ENCODE assay signal across 24 cellular contexts in the genomic region with DNA sequence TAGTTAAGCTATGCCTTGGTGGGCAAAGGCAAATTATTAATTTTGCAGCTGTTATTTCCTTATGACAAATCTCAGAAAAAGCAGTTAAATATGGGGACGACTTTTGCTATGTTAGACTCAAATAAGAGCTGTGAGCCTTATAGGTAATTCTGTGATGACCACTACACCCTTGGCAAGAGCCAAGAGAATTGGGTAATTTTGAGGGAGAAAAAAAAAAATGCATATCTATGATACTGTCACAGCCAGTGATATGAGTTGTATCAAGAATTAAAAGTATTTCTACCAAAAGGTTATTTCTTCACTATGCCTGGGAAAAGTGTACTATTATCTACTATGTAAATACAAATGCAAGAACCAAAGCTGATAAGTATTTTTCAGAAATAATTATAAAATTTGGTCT.
"Had no signal": no experiment of that assay in that cellular context is flagged by ENCODE, and none has a peak within 500 bp of the region (broad histone marks: within the 10 kb centered on the region; RNA-seq: fewer than 3 reads in every experiment).

No MANE protein-coding gene starts in this region.

- H3K27ac Mint-ChIP-seq: nephron; neural progenitor cell; stimulated activated effector memory CD8-positive, alpha-beta T cell treated with anti-CD3 and anti-CD28 coated beads, Interleukin-12 subunit alpha, Interleukin-12 subunit beta, amount 100 ng/mL, for 72 hours; type B pancreatic cell had no signal

- H3K4me3 Mint-ChIP-seq: effector memory CD8-positive, alpha-beta T cell; immature natural killer cell; naive thymus-derived CD4-positive, alpha-beta T cell; nephron; neural progenitor cell; stimulated activated effector memory CD8-positive, alpha-beta T cell treated with anti-CD3 and anti-CD28 coated beads, Interleukin-12 subunit alpha, Interleukin-12 subunit beta, amount 100 ng/mL, for 72 hours; type B pancreatic cell had no signal

- DNase-seq: cortex of kidney; effector memory CD8-positive, alpha-beta T cell; erythroblast; esophagus squamous epithelium; hypothalamus; immature natural killer cell; left cardiac atrium; left lung; mesendoderm; midbrain; naive thymus-derived CD4-positive, alpha-beta T cell; psoas muscle; right cardiac atrium; sigmoid colon; stimulated activated CD4-positive, alpha-beta T cell treated with anti-CD3 and anti-CD28 coated beads, Interleukin-2, amount 100 ng/mL, for 24 hours; stimulated activated CD4-positive, alpha-beta T cell treated with anti-CD3 and anti-CD28 coated beads, Interleukin-4, amount 100 ng/mL, for 24 hours; stimulated activated naive CD4-positive, alpha-beta T cell treated with Interleukin-2 at 50 U/mL for 16 hours; stomach; testis; tibial artery had no signal

- H3K4me3 ChIP-seq: esophagus squamous epithelium, left lung, neural progenitor cell, psoas muscle, sigmoid colon, stomach, testis, tibial artery had no signal

- ATAC-seq: effector memory CD8-positive, alpha-beta T cell; left lung; naive thymus-derived CD4-positive, alpha-beta T cell; psoas muscle; right cardiac atrium; stimulated activated effector memory CD8-positive, alpha-beta T cell treated with anti-CD3 and anti-CD28 coated beads, Interleukin-12 subunit alpha, Interleukin-12 subunit beta, amount 100 ng/mL, for 72 hours had no signal

- H3K4me1 Mint-ChIP-seq: nephron, neural progenitor cell had no signal

- H3K27me3 Mint-ChIP-seq: effector memory CD8-positive, alpha-beta T cell; naive thymus-derived CD4-positive, alpha-beta T cell; type B pancreatic cell had no signal

- H3K9me3 ChIP-seq: esophagus squamous epithelium, left lung, psoas muscle, sigmoid colon, stomach, testis, tibial artery had no signal
